In the genomic region with DNA sequence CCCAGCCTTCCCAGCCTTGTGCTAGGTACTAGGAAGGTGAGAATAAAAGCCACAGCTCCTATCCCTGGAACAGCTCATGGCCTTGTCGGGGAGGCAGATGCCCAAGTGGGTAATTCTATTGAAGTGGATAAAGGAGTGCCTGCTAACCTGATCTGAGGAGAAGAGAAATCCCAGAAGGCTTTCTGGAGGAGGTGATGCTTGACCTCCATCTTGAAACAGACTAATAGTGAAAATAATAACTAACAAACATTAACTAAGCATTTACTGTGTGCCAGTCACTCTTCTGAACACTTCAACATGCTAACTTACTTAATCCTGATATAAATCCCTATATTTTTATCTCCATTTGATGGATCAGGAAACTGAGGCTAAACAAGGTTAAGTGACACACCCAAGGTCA, we compare ENCODE assay signal across 31 cellular contexts.
"Had no signal": no experiment of that assay in that cellular context is flagged by ENCODE, and none has a peak within 500 bp of the region (broad histone marks: within the 10 kb centered on the region; RNA-seq: fewer than 3 reads in every experiment).

No MANE protein-coding gene starts in this region.

- H3K27me3 Mint-ChIP-seq: natural killer cell treated with Interleukin-12 subunit alpha and Interleukin-12 subunit beta and Interleukin-15 and Interleukin-18, amount 100 ng/mL, for 72 hours; progenitor cell of endocrine pancreas; stimulated activated memory B cell treated with anti-CD40 and anti-IgM and Interleukin-4, amounts not matched to agents 10 μg/mL and 1 μg/mL and 100 μg/mL, for 72 hours; stimulated activated naive CD8-positive, alpha-beta T cell treated with anti-CD3 and anti-CD28 coated beads, Interleukin-15, amount 100 ng/mL, for 72 hours had no signal

- H2AFZ ChIP-seq: parathyroid adenoma had no signal

- DNase-seq: naive thymus-derived CD4-positive, alpha-beta T cell; nephron progenitor cell; occipital lobe; ovary; posterior cingulate gyrus; psoas muscle; right cardiac atrium; right lobe of liver; sigmoid colon; small intestine; stimulated activated CD4-positive, alpha-beta T cell treated with anti-CD3 and anti-CD28 coated beads, Interleukin-15, amount 100 ng/mL, for 24 hours; stimulated activated CD4-positive, alpha-beta T cell treated with anti-CD3 and anti-CD28 coated beads, Interleukin-2, amount 100 ng/mL, for 24 hours; stimulated activated CD4-positive, alpha-beta T cell treated with anti-CD3 and anti-CD28 coated beads, Interleukin-2, amount 100 ng/mL, for 48 hours; stimulated activated CD4-positive, alpha-beta T cell treated with anti-CD3 and anti-CD28 coated beads, Interleukin-4, amount 100 ng/mL, for 24 hours; stimulated activated CD8-positive, alpha-beta memory T cell treated with anti-CD3 and anti-CD28 coated beads, Interleukin-4, amount 100 ng/mL, for 48 hours; stimulated activated naive CD4-positive, alpha-beta T cell; stimulated activated naive CD8-positive, alpha-beta T cell treated with anti-CD3 and anti-CD28 coated beads, Interleukin-15, amount 100 ng/mL, for 72 hours; stimulated activated naive CD8-positive, alpha-beta T cell treated with anti-CD3 and anti-CD28 coated beads, Interleukin-15, Interleukin-2, amounts not matched to agents 100 U/mL and 50 U/mL, for 24 hours; substantia nigra; testis; transverse colon; upper lobe of left lung had no signal

- H3K27ac Mint-ChIP-seq: naive thymus-derived CD4-positive, alpha-beta T cell; natural killer cell treated with Interleukin-12 subunit alpha and Interleukin-12 subunit beta and Interleukin-15 and Interleukin-18, amount 100 ng/mL, for 72 hours; nephron progenitor cell; progenitor cell of endocrine pancreas; stimulated activated memory B cell treated with anti-CD40 and anti-IgM and Interleukin-4, amounts not matched to agents 10 μg/mL and 1 μg/mL and 100 μg/mL, for 72 hours had no signal

- H3K9me3 ChIP-seq: ovary, psoas muscle, right lobe of liver, sigmoid colon, suprapubic skin, testis, tibial artery, transverse colon, upper lobe of left lung, vagina had no signal

- H3K4me1 ChIP-seq: parathyroid adenoma, psoas muscle, right lobe of liver, sigmoid colon, suprapubic skin, testis, tibial artery, transverse colon, upper lobe of left lung, vagina had no signal

- H3K36me3 ChIP-seq: ovary, right lobe of liver, sigmoid colon, suprapubic skin, tibial artery, transverse colon, upper lobe of left lung, vagina had no signal

- ATAC-seq: naive thymus-derived CD4-positive, alpha-beta T cell; psoas muscle; right cardiac atrium; right lobe of liver; stimulated activated naive CD8-positive, alpha-beta T cell treated with anti-CD3 and anti-CD28 coated beads, Interleukin-15, amount 100 ng/mL, for 72 hours; stimulated activated naive CD8-positive, alpha-beta T cell treated with anti-CD3 and anti-CD28 coated beads, Interleukin-15, Interleukin-2, amounts not matched to agents 100 U/mL and 50 U/mL, for 24 hours had no signal

- H3K4me1 Mint-ChIP-seq: stimulated activated memory B cell treated with anti-CD40 and anti-IgM and Interleukin-4, amounts not matched to agents 10 μg/mL and 1 μg/mL and 100 μg/mL, for 72 hours; stimulated activated naive CD8-positive, alpha-beta T cell treated with anti-CD3 and anti-CD28 coated beads, Interleukin-15, amount 100 ng/mL, for 72 hours had no signal

- H3K9me3 Mint-ChIP-seq: nephron progenitor cell; stimulated activated memory B cell treated with anti-CD40 and anti-IgM and Interleukin-4, amounts not matched to agents 10 μg/mL and 1 μg/mL and 100 μg/mL, for 72 hours had no signal

- H3K27me3 ChIP-seq: ovary, right lobe of liver, sigmoid colon, suprapubic skin, testis, tibial artery, transverse colon, upper lobe of left lung, vagina had no signal

- H3K36me3 Mint-ChIP-seq: naive thymus-derived CD4-positive, alpha-beta T cell; natural killer cell treated with Interleukin-12 subunit alpha and Interleukin-12 subunit beta and Interleukin-15 and Interleukin-18, amount 100 ng/mL, for 72 hours; stimulated activated memory B cell treated with anti-CD40 and anti-IgM and Interleukin-4, amounts not matched to agents 10 μg/mL and 1 μg/mL and 100 μg/mL, for 72 hours had no signal

- H3K79me2 ChIP-seq: parathyroid adenoma had no signal

- H3K9ac ChIP-seq: parathyroid adenoma had no signal

- H3K4me3 Mint-ChIP-seq: naive thymus-derived CD4-positive, alpha-beta T cell; natural killer cell treated with Interleukin-12 subunit alpha and Interleukin-12 subunit beta and Interleukin-15 and Interleukin-18, amount 100 ng/mL, for 72 hours; nephron progenitor cell; neural crest cell; stimulated activated memory B cell treated with anti-CD40 and anti-IgM and Interleukin-4, amounts not matched to agents 10 μg/mL and 1 μg/mL and 100 μg/mL, for 72 hours; stimulated activated naive CD8-positive, alpha-beta T cell treated with anti-CD3 and anti-CD28 coated beads, Interleukin-15, amount 100 ng/mL, for 72 hours had no signal

- FAIRE-seq: small intestine, urothelium cell line had no signal

- H3K27ac ChIP-seq: ovary, parathyroid adenoma, psoas muscle, right lobe of liver, sigmoid colon, suprapubic skin, testis, tibial artery, transverse colon, upper lobe of left lung, vagina had no signal

- H3K4me3 ChIP-seq: ovary, psoas muscle, right lobe of liver, sigmoid colon, suprapubic skin, testis, tibial artery, transverse colon, upper lobe of left lung, vagina had no signal
